Comparison of ENCODE assay signal across 8 cellular contexts in genomic region chr3:127455541-127456450, GRCh38.
DNase-seq lines count a peak whose midpoint lies in the region; ATAC-seq and TF ChIP-seq lines count a peak whose summit lies in the region.

No MANE protein-coding gene starts in this region.

- H2BK120ac ChIP-seq in IMR-90 (ENCODE audit: low read depth, low read length) = no peak overlapping the region

- H3K79me1 ChIP-seq in IMR-90 (ENCODE audit: low read depth in 1 of 2, low read length in 2 of 2) = no peaks in the 10 kb centered on the region

- no peaks in the 10 kb centered on the region for H3K4me1 ChIP-seq in CD4-positive, alpha-beta memory T cell (ENCODE audit: insufficient read depth, low read length)
- H3K4me1 ChIP-seq in IMR-90 (ENCODE audit: control insufficient read depth, insufficient read depth, low read length) (no peaks in the 10 kb centered on the region), cardiac muscle cell (ENCODE audit: low read depth) (no peaks in the 10 kb centered on the region)

- no peak overlapping the region for H2AK5ac ChIP-seq in IMR-90 (ENCODE audit: low read depth, low read length)

- H4K20me1 ChIP-seq in IMR-90 (ENCODE audit: insufficient read depth, low read length) = no peaks in the 10 kb centered on the region

- H3K56ac ChIP-seq in IMR-90 (ENCODE audit: extremely low read depth, insufficient read depth, low read length) = no peak overlapping the region

- H2BK20ac ChIP-seq in IMR-90 (ENCODE audit: low read depth, low read length) = no peak overlapping the region

- peaks cover 18% of the 10 kb centered on the region for H3K27me3 ChIP-seq in CD4-positive, alpha-beta memory T cell (ENCODE audit: insufficient read depth, low read length)
- H3K27me3 ChIP-seq in IMR-90 (ENCODE audit: control insufficient read depth, insufficient read depth, low read length) = peaks cover 30% of the 10 kb centered on the region
- peaks cover 75% of the 10 kb centered on the region for H3K27me3 ChIP-seq in cardiac muscle cell

- H3K27me3 Mint-ChIP-seq in CD4-positive, alpha-beta memory T cell = peaks cover 41 to 44% of the 10 kb centered on the region in 2 donors
- H3K27me3 Mint-ChIP-seq in activated naive CD8-positive, alpha-beta T cell treated with anti-CD3 and anti-CD28 coated beads, Interleukin-2, amount 10 ng/mL, durations not matched to agents 7 days and 5 days = peaks cover 63% of the 10 kb centered on the region
- H3K27me3 Mint-ChIP-seq in osteocyte (ENCODE audit: unreplicated experiment) = peaks cover 54% of the 10 kb centered on the region

- POLR2A ChIA-PET in CD4-positive, alpha-beta memory T cell (lab: Charles Lee; ENCODE audit: partially characterized antibody) = no interaction called here
- POLR2A ChIA-PET in IMR-90 (lab: Charles Lee; ENCODE audit: unreplicated experiment) = no interaction called here
- POLR2A ChIA-PET in activated naive CD8-positive, alpha-beta T cell treated with anti-CD3 and anti-CD28 coated beads, Interleukin-2, amount 10 ng/mL, durations not matched to agents 7 days and 5 days (lab: Charles Lee) = no interaction called here

- H4K8ac ChIP-seq in IMR-90 (ENCODE audit: low read depth in 2 of 2, low read length in 2 of 2) = no peak overlapping the region

- no peak overlapping the region for H2BK5ac ChIP-seq in IMR-90 (ENCODE audit: low read depth, low read length, poor library complexity, severe bottlenecking)

- H2AFZ ChIP-seq in IMR-90 (replicated peaks; ENCODE audit: low read length, poor library complexity) = peak overlapping the region; percentile 87

- no peak overlapping the region for H3K4me3 ChIP-seq in CD4-positive, alpha-beta memory T cell (ENCODE audit: low read length in 2 of 2)
- H3K4me3 ChIP-seq in IMR-90 (ENCODE audit: insufficient read depth, low read depth, low read length) = no peak overlapping the region
- H3K4me3 ChIP-seq in cardiac muscle cell = no peak overlapping the region

- DNase-seq in CD4-positive, alpha-beta memory T cell = peak in 4 of 5 donors; percentile 19 to 37 (median 26)
- peak; percentile 29 for DNase-seq in IMR-90
- DNase-seq in OCI-M1 (lab: John Stamatoyannopoulos, UW) = peak; percentile 72
- peak; percentile 79 for DNase-seq in activated naive CD8-positive, alpha-beta T cell treated with anti-CD3 and anti-CD28 coated beads, Interleukin-2, amount 10 ng/mL, durations not matched to agents 7 days and 5 days
- peak; percentile 68 to 86 for DNase-seq in cardiac muscle cell (ENCODE audit: low read depth in 1 of 2, low spot score in 1 of 2)
- DNase-seq in osteocyte (ENCODE audit: extremely low spot score, unreplicated experiment) = peak; percentile 92
- no peak for DNase-seq in GF-D8 (lab: John Stamatoyannopoulos, UW)

- H3K9me3 Mint-ChIP-seq in CD4-positive, alpha-beta memory T cell = no peaks in the 10 kb centered on the region
- no peaks in the 10 kb centered on the region for H3K9me3 Mint-ChIP-seq in activated naive CD8-positive, alpha-beta T cell treated with anti-CD3 and anti-CD28 coated beads, Interleukin-2, amount 10 ng/mL, durations not matched to agents 7 days and 5 days
- H3K9me3 Mint-ChIP-seq in osteocyte (ENCODE audit: unreplicated experiment) = no peaks in the 10 kb centered on the region

- H3K9me3 ChIP-seq in CD4-positive, alpha-beta memory T cell (ENCODE audit: control insufficient read depth in 1 of 2, low read length in 2 of 2) = no peaks in the 10 kb centered on the region
- no peaks in the 10 kb centered on the region for H3K9me3 ChIP-seq in IMR-90 (ENCODE audit: control insufficient read depth, insufficient read depth, low read length)
- no peaks in the 10 kb centered on the region for H3K9me3 ChIP-seq in cardiac muscle cell (ENCODE audit: low read depth)

- peak overlapping the region; percentile 38 for H3K4me2 ChIP-seq in IMR-90 (ENCODE audit: low read depth, low read length)

- dilution Hi-C loops in IMR-90 (cut with HindIII; ENCODE audit: low sequenced_read_pairs, unreplicated experiment) = no loop called here

- no peak for TF ChIP-seq POLR2A in IMR-90 (IDR thresholded peaks at IDR 0.05; ENCODE audit: low read depth, low read length)

- no peak overlapping the region for H3K18ac ChIP-seq in IMR-90 (ENCODE audit: low read depth, low read length)

- intact Hi-C loops in CD4-positive, alpha-beta memory T cell (cut with micrococcal nuclease) = no loop called here
- intact Hi-C loops in IMR-90 (cut with micrococcal nuclease) = loop anchor here (1.0 to 10.0 kb wide), 4 partner anchors 471 to 933 kb away; partner anchors contain the start of gene PLXNA1

- H3K27ac Mint-ChIP-seq in CD4-positive, alpha-beta memory T cell = no peak overlapping the region
- H3K27ac Mint-ChIP-seq in activated naive CD8-positive, alpha-beta T cell treated with anti-CD3 and anti-CD28 coated beads, Interleukin-2, amount 10 ng/mL, durations not matched to agents 7 days and 5 days = no peak overlapping the region
- no peak overlapping the region for H3K27ac Mint-ChIP-seq in osteocyte (ENCODE audit: unreplicated experiment)

- H3K4me1 Mint-ChIP-seq in CD4-positive, alpha-beta memory T cell = peaks cover 2 to 18% (median 9%) of the 10 kb centered on the region in 4 donors
- no peaks in the 10 kb centered on the region for H3K4me1 Mint-ChIP-seq in activated naive CD8-positive, alpha-beta T cell treated with anti-CD3 and anti-CD28 coated beads, Interleukin-2, amount 10 ng/mL, durations not matched to agents 7 days and 5 days
- peaks cover 15% of the 10 kb centered on the region for H3K4me1 Mint-ChIP-seq in osteocyte (ENCODE audit: unreplicated experiment)

- CTCF ChIA-PET in CD4-positive, alpha-beta memory T cell (lab: Charles Lee; ENCODE audit: partially characterized antibody) = interaction anchor here (0.7 to 3.6 kb wide), 3 partner anchors 707 to 933 kb away, joined by 4 to 10 read pairs (median 4); no protein-coding TSS in a partner anchor
- CTCF ChIA-PET in IMR-90 (lab: Yijun Ruan, JAX) = interaction anchor here (0.6 to 1.6 kb wide), 7 partner anchors 8 to 933 kb away, joined by 3 to 7 read pairs (median 4); no protein-coding TSS in a partner anchor

- no peak overlapping the region for H3K4ac ChIP-seq in IMR-90 (ENCODE audit: low read depth, low read length)

- peak overlapping the region in 5 of 8 donors; percentile 15 to 64 (median 51) for H3K4me3 Mint-ChIP-seq in CD4-positive, alpha-beta memory T cell
- H3K4me3 Mint-ChIP-seq in activated naive CD8-positive, alpha-beta T cell treated with anti-CD3 and anti-CD28 coated beads, Interleukin-2, amount 10 ng/mL, durations not matched to agents 7 days and 5 days = no peak overlapping the region
- H3K4me3 Mint-ChIP-seq in osteocyte (ENCODE audit: unreplicated experiment) = peak overlapping the region; percentile 55

- TF ChIP-seq CTCF in IMR-90 (conservative IDR thresholded peaks at IDR 0.05; ENCODE audit: low read depth, low read length) (peak; percentile 97), cardiac muscle cell (IDR thresholded peaks at IDR 0.05; ENCODE audit: low read depth, low read length) (peak; percentile 91), osteocyte (IDR thresholded peaks at IDR 0.05) (peak; percentile 100)

- H3K9ac ChIP-seq in IMR-90 (ENCODE audit: low read depth, low read length) = no peak overlapping the region

- no peak overlapping the region for H3K27ac ChIP-seq in CD4-positive, alpha-beta memory T cell (ENCODE audit: low read depth, low read length)
- H3K27ac ChIP-seq in IMR-90 (ENCODE audit: insufficient read depth, low read length) (no peak overlapping the region), cardiac muscle cell (no peak overlapping the region)

- BruUV-seq in IMR-90 (replicated peaks; lab: Mats Ljungman, UMichigan) = no TSS peak

- H3K36me3 ChIP-seq in CD4-positive, alpha-beta memory T cell (ENCODE audit: insufficient read depth, low read length) = no peaks in the 10 kb centered on the region
- H3K36me3 ChIP-seq in IMR-90 (ENCODE audit: control insufficient read depth, insufficient read depth, low read length) (no peaks in the 10 kb centered on the region), cardiac muscle cell (no peaks in the 10 kb centered on the region)

- H3K23ac ChIP-seq in IMR-90 (ENCODE audit: low read depth, low read length) = no peak overlapping the region

- in situ Hi-C loops in IMR-90 (cut with MboI; ENCODE audit: low sequenced_read_pairs) = loop anchor here (5.0 to 10.0 kb wide), 3 partner anchors 701 to 931 kb away; partner anchors contain the start of gene CHST13

- TF ChIP-seq RAD21 in IMR-90 (IDR thresholded peaks at IDR 0.05; ENCODE audit: low read length) = peak; percentile 87

- ATAC-seq in GM19438 (IDR thresholded peaks at IDR 0.05; ENCODE audit: low read depth, unreplicated experiment) (peak; percentile 74), IMR-90 (ENCODE audit: low read depth) (peak; percentile 98)
- ATAC-seq in activated naive CD8-positive, alpha-beta T cell treated with anti-CD3 and anti-CD28 coated beads, Interleukin-2, amount 10 ng/mL, durations not matched to agents 7 days and 5 days (ENCODE audit: low read depth) = peak; percentile 93

- no peaks in the 10 kb centered on the region for H3K36me3 Mint-ChIP-seq in CD4-positive, alpha-beta memory T cell
- H3K36me3 Mint-ChIP-seq in activated naive CD8-positive, alpha-beta T cell treated with anti-CD3 and anti-CD28 coated beads, Interleukin-2, amount 10 ng/mL, durations not matched to agents 7 days and 5 days = no peaks in the 10 kb centered on the region
- H3K36me3 Mint-ChIP-seq in osteocyte (ENCODE audit: unreplicated experiment) = no peaks in the 10 kb centered on the region

- peak overlapping the region; percentile 35 for H2AK9ac ChIP-seq in IMR-90 (replicated peaks; ENCODE audit: low read depth, low read length, poor library complexity)

- no peaks in the 10 kb centered on the region for H3K9me1 ChIP-seq in IMR-90 (ENCODE audit: insufficient read depth, low read length)

- H4K5ac ChIP-seq in IMR-90 (ENCODE audit: low read depth, low read length) = no peak overlapping the region

- no peak overlapping the region for H2BK15ac ChIP-seq in IMR-90 (ENCODE audit: low read depth, low read length)

- H4K91ac ChIP-seq in IMR-90 (ENCODE audit: insufficient read depth, low read depth, low read length) = no peak overlapping the region

- H3K14ac ChIP-seq in IMR-90 (replicated peaks; ENCODE audit: low read depth, low read length) = no peak overlapping the region

- 2% methylated on average over 25 of the region's 67 CpGs; no CpG with 5 or more reads in 1 of the 2 experiments for WGBS in IMR-90 (ENCODE audit: extremely low coverage in 2 of 2, insufficient read length in 1 of 2), 2 experiments

TF ChIP-seq in IMR-90, 13 proteins besides CTCF, POLR2A, EP300 and RAD21:
- TF ChIP-seq NFE2L2 (IDR thresholded peaks at IDR 0.05; ENCODE audit: low read depth, low read length) (no peak), CEBPB (IDR thresholded peaks at IDR 0.05; ENCODE audit: low read depth, low read length) (no peak), SMC3 (IDR thresholded peaks at IDR 0.05; ENCODE audit: low read depth, low read length) (peak; percentile 59), CHD1 (IDR thresholded peaks at IDR 0.05; ENCODE audit: low read depth, low read length) (no peak), RFX5 (IDR thresholded peaks at IDR 0.05; ENCODE audit: low read depth, low read length) (no peak), MAZ (IDR thresholded peaks at IDR 0.05; ENCODE audit: borderline replicate concordance, low read depth, low read length) (no peak)
